In the genomic region with DNA sequence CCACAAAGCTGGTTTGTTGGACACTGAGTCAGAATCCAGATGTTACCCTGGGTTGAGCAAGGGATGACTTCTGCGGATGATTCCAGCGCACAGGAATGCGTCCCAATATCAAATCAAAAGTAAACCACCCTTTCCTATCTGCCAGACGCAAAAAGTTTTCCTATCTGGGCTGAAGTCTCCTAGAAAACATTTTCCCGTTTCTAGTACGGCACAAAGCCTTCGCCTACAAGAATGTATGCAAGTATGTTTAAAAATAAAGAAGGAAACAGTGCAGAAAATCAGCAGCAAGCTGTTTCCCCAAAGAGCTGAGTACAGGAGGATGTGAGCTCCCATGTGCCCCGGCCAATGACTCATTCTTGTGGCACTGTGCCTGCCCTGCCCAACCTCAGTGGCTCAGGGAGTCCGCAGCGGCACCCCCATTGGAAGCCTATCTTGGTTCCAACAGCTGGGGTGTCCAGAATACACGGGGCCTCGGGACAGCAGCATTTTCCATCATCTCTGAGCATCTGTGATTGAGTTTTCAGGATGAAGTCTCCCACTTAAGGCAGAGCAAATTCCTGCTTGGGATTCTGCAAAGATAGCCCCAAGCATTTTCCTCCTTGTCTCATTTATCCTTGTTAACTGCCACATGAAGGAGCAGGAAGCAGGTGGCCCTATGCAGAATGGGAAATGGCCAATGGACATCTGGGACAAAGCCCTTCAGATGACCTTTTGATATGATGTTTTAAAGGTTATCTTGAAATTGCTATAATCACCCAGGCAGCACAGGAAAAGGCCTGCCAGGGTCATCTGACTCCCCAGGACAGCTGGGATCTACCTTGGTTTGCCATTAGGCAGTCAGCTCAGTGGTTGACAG, we compare ENCODE assay signal across 10 cellular contexts. TPM values are rescaled to one million over a fixed set of nuclear protein-coding genes. Genes with fewer than 3 reads are reported as not detected.
DNase-seq lines count a peak whose midpoint lies in the region; ATAC-seq and TF ChIP-seq lines count a peak whose summit lies in the region.
"Had no signal": no experiment of that assay in that cellular context is flagged by ENCODE, and none has a peak within 500 bp of the region (broad histone marks: within the 10 kb centered on the region; RNA-seq: fewer than 3 reads in every experiment).

No MANE protein-coding gene starts in this region.

- intact Hi-C loops in Right ventricle myocardium inferior (cut with DNase I): no loop called here

- DNase-seq in GM04504 (ENCODE audit: low read depth): peak; percentile 40
- peak; percentile 75 for DNase-seq in SW480 (ENCODE audit: low spot score)
- DNase-seq in Right ventricle myocardium inferior (ENCODE audit: missing footprints): peak; percentile 80
- no peak for DNase-seq in DMS79 (lab: John Stamatoyannopoulos, UW)
- no peak for DNase-seq in stimulated activated CD4-positive, alpha-beta T cell treated with anti-CD3 and anti-CD28 coated beads, Interleukin-4, amount 100 ng/mL, for 1 hour
- DNase-seq in activated CD8-positive, alpha-beta memory T cell treated with anti-CD3 and anti-CD28 coated beads, Interleukin-2, amount 50 U/mL, for 4 hours: no peak
- DNase-seq: effector memory CD8-positive, alpha-beta T cell had no signal

- peak overlapping the region in 13 of 21 experiments; percentile 3 to 77 (median 42) for H3K27ac ChIP-seq in skin epidermis
- H3K27ac ChIP-seq: VCaP had no signal

- peak overlapping the region in 3 of 7 experiments; percentile 3 to 6 (median 4) for H3K4me3 ChIP-seq in skin epidermis

- ATAC-seq in Right ventricle myocardium inferior (peak; percentile 43), GM18505 (IDR thresholded peaks at IDR 0.05; ENCODE audit: unreplicated experiment) (no peak)
- ATAC-seq: effector memory CD8-positive, alpha-beta T cell had no signal

- no peak for TF ChIP-seq POLR2A in GM18505 (IDR thresholded peaks at IDR 0.05; ENCODE audit: borderline replicate concordance, extremely low read depth, insufficient read depth, insufficient read length)

RNA-seq across cellular contexts. Expression of a gene that starts 17.5 kb away (rescaled TPM):
- 7.5 TPM for total RNA-seq in Right ventricle myocardium inferior

RNA-seq across cellular contexts. Expression of a gene that starts 34.1 kb away (rescaled TPM):
- not detected for total RNA-seq in Right ventricle myocardium inferior

RNA-seq across cellular contexts. Expression of a gene that starts 41.5 kb away (rescaled TPM):
- total RNA-seq in Right ventricle myocardium inferior: not detected

Comparison
In these comparisons a context has a peak if more than half of its experiments do, and no peak if none do; other contexts are left out.
1. DNase-seq: peak in GM04504 (single experiment), SW480 (single experiment) and Right ventricle myocardium inferior (single experiment); none in DMS79 (single experiment), stimulated activated CD4-positive, alpha-beta T cell treated with anti-CD3 and anti-CD28 coated beads, Interleukin-4, amount 100 ng/mL, for 1 hour (single experiment) and activated CD8-positive, alpha-beta memory T cell treated with anti-CD3 and anti-CD28 coated beads, Interleukin-2, amount 50 U/mL, for 4 hours (single experiment).